Comparison of ENCODE assay signal across 24 cellular contexts in the genomic region with DNA sequence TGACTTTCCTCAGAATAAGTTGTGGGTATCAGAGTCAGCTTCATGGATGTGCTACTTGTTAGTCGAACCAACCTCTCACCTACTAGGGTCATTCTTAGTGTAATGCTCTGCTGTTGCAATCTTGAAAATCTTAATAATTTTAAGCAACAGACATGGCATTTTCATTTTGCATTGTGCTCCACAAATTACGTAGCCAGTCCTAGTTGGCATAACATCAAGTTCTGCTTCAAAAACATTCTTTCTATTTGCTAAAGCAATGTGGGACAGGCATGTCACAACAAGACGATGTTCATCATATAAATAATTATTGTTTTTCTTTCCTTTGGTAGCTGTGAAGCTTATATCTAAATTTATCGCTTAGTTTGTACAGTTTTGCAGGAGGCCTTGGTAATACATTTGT. TPM values are rescaled to one million over a fixed set of nuclear protein-coding genes. Genes with fewer than 3 reads are reported as not detected.
"Had no signal": no experiment of that assay in that cellular context is flagged by ENCODE, and none has a peak within 500 bp of the region (broad histone marks: within the 10 kb centered on the region; RNA-seq: fewer than 3 reads in every experiment).

No MANE protein-coding gene starts in this region.

- H3K4me3 Mint-ChIP-seq: activated naive CD8-positive, alpha-beta T cell; activated T-cell treated with anti-CD3 and anti-CD28 coated beads, Interleukin-2, amount 50 U/mL, for 24 hours; mesothelial cell of epicardium; natural killer cell; stimulated activated memory B cell treated with anti-CD40 and anti-IgM and Interleukin-4, amounts not matched to agents 10 μg/mL and 1 μg/mL and 100 μg/mL, for 72 hours; WTC11 had no signal

- DNase-seq: activated naive CD4-positive, alpha-beta T cell; activated T-cell treated with anti-CD3 and anti-CD28 coated beads, Interleukin-2, amount 50 U/mL, for 24 hours; amniotic stem cell; foreskin melanocyte; kidney glomerular epithelial cell; left ventricle myocardium inferior; natural killer cell; small intestine; stimulated activated CD4-positive, alpha-beta T cell treated with anti-CD3 and anti-CD28 coated beads, Interleukin-2, amount 100 ng/mL, for 24 hours; stomach; T-helper 9 cell; transverse colon had no signal

- ATAC-seq: natural killer cell; sciatic nerve; stimulated activated memory B cell treated with anti-CD40 and anti-IgM and Interleukin-4, amounts not matched to agents 10 μg/mL and 1 μg/mL and 100 μg/mL, for 72 hours; WTC11 had no signal

- H3K27ac ChIP-seq: left ventricle myocardium inferior, stomach, transverse colon had no signal

- H3K27me3 ChIP-seq: stomach, transverse colon had no signal

- H3K27ac Mint-ChIP-seq: activated naive CD8-positive, alpha-beta T cell; activated T-cell treated with anti-CD3 and anti-CD28 coated beads, Interleukin-2, amount 50 U/mL, for 24 hours; activated T-helper 2 cell treated with anti-CD3 and anti-CD28 coated beads, Interferon-gamma antibody, Interleukin-2, Interleukin-4, amounts not matched to agents 10 μg/mL and 5 μg/mL and 100 μg/mL, durations not matched to agents 14 hours and 24 hours and 36 hours; mesothelial cell of epicardium; natural killer cell; stimulated activated memory B cell treated with anti-CD40 and anti-IgM and Interleukin-4, amounts not matched to agents 10 μg/mL and 1 μg/mL and 100 μg/mL, for 72 hours; WTC11 had no signal

- H3K4me3 ChIP-seq: left ventricle myocardium inferior, stomach, transverse colon had no signal

- H3K36me3 Mint-ChIP-seq: activated naive CD8-positive, alpha-beta T cell; mesothelial cell of epicardium; stimulated activated memory B cell treated with anti-CD40 and anti-IgM and Interleukin-4, amounts not matched to agents 10 μg/mL and 1 μg/mL and 100 μg/mL, for 72 hours; WTC11 had no signal

- H3K27me3 Mint-ChIP-seq: activated naive CD8-positive, alpha-beta T cell; activated T-cell treated with anti-CD3 and anti-CD28 coated beads, Interleukin-2, amount 50 U/mL, for 24 hours; stimulated activated memory B cell treated with anti-CD40 and anti-IgM and Interleukin-4, amounts not matched to agents 10 μg/mL and 1 μg/mL and 100 μg/mL, for 72 hours had no signal

- H3K9me3 ChIP-seq: left ventricle myocardium inferior, stomach, transverse colon had no signal

- H3K36me3 ChIP-seq: left ventricle myocardium inferior, stomach, transverse colon had no signal

- H3K4me1 Mint-ChIP-seq: natural killer cell; stimulated activated memory B cell treated with anti-CD40 and anti-IgM and Interleukin-4, amounts not matched to agents 10 μg/mL and 1 μg/mL and 100 μg/mL, for 72 hours; WTC11 had no signal

- H3K4me1 ChIP-seq: left ventricle myocardium inferior, stomach, transverse colon had no signal

- H3K9me3 Mint-ChIP-seq: mesothelial cell of epicardium; stimulated activated memory B cell treated with anti-CD40 and anti-IgM and Interleukin-4, amounts not matched to agents 10 μg/mL and 1 μg/mL and 100 μg/mL, for 72 hours had no signal

RNA-seq across cellular contexts. Expression of a gene that starts 39.3 kb away (rescaled TPM):
- total RNA-seq: activated T-helper 2 cell treated with anti-CD3 and anti-CD28 coated beads, Interferon-gamma antibody, Interleukin-2, Interleukin-4, amounts not matched to agents 10 μg/mL and 5 μg/mL and 100 μg/mL, durations not matched to agents 14 hours and 24 hours and 36 hours; epithelial cell of proximal tubule; fibroblast of lung; left ventricle myocardium inferior; lung microvascular endothelial cell; natural killer cell; osteoblast; posterior vena cava; renal cortical epithelial cell; sciatic nerve; WTC11 had no signal
- polyA plus RNA-seq: small intestine had no signal
